9 cellular contexts compared by ENCODE assay signal in the genomic region with DNA sequence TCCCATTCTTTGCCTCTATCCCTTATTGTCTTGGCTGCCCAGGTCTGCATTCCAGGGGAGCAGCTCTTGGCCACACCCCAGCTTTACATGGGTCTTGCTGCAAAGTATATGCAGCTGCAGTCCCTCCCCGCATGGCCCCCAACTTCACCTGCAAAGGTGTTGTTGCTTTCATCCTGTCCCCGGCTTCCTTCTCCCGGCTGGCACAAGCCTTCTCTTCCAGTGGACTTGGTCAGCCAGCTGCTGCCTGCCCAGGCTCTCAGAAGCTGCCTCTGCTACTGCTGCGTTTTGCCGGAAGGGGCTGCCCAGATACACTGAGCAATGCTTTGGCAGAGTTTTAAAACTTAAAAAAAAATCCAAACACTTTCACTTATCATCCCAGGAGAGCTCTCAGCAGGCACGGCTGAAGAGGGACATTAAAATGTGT.
DNase-seq lines count a peak whose midpoint lies in the region; ATAC-seq and TF ChIP-seq lines count a peak whose summit lies in the region.
"Had no signal": no experiment of that assay in that cellular context is flagged by ENCODE, and none has a peak within 500 bp of the region (broad histone marks: within the 10 kb centered on the region; RNA-seq: fewer than 3 reads in every experiment).

No MANE protein-coding gene starts in this region.

- 36 to 44% methylated on average over 6 of the region's 6 CpGs for WGBS in upper lobe of left lung, 2 donors

- H3K4me3 ChIP-seq in fibroblast of mammary gland (ENCODE audit: control insufficient read depth, low read depth, low read length) (no peak overlapping the region), muscle layer of duodenum (ENCODE audit: low read depth in 1 of 2, low read length in 2 of 2) (peak overlapping the region; percentile 24 to 63), upper lobe of left lung (peak overlapping the region in 2 of 4 donors; percentile 8 to 25)

- H3K27ac ChIP-seq in RWPE1 = no peak overlapping the region
- peak overlapping the region; percentile 56 for H3K27ac ChIP-seq in muscle layer of duodenum (ENCODE audit: low read length)
- no peak overlapping the region for H3K27ac ChIP-seq in upper lobe of left lung

- 0 out of 2 replicates have a peak, but pooled peaks have one; percentile 13 for TF ChIP-seq CTCF in RWPE1 (conservative IDR thresholded peaks at IDR 0.05; ENCODE audit: low read depth)
- peak; percentile 37 for TF ChIP-seq CTCF in fibroblast of mammary gland (conservative IDR thresholded peaks at IDR 0.05; ENCODE audit: control insufficient read depth, insufficient read depth, low read depth, low read length)
- TF ChIP-seq CTCF in upper lobe of left lung (IDR thresholded peaks at IDR 0.05) = peak; percentile 13 to 51 (median 28)
- TF ChIP-seq CTCF in GM10266 (IDR thresholded peaks at IDR 0.05; ENCODE audit: control insufficient read depth, insufficient read depth, low read depth, missing control alignments) = no peak

- POLR2A ChIA-PET in RWPE1 (lab: Yijun Ruan, JAX; ENCODE audit: low non-redundant PET) = no interaction called here

- H3K36me3 ChIP-seq in muscle layer of duodenum (ENCODE audit: control insufficient read depth in 1 of 2, insufficient read depth in 2 of 2, low read length in 2 of 2) (peaks cover 0 to 17% of the 10 kb centered on the region in 2 donors), upper lobe of left lung (peaks cover 0 to 3% (median under 1%) of the 10 kb centered on the region in 4 donors)

- DNase-seq in RWPE1 (ENCODE audit: low spot score) (no peak), fibroblast of mammary gland (ENCODE audit: low read depth) (peak; percentile 39), upper lobe of left lung (peak in 1 of 2 donors; percentile 61), iPS-NIHi7 (ENCODE audit: extremely low spot score) (no peak), GM10266 (ENCODE audit: extremely low spot score) (no peak)
- no peak for DNase-seq in activated CD4-positive, alpha-beta T cell treated with anti-CD3 and anti-CD28 coated beads, Interleukin-2, amount 50 U/mL, for 48 hours
- DNase-seq: NCI-H187 had no signal

- H3K27me3 ChIP-seq in muscle layer of duodenum (ENCODE audit: low read depth, low read length) (no peaks in the 10 kb centered on the region), upper lobe of left lung (no peaks in the 10 kb centered on the region)

- H3K4me1 ChIP-seq in muscle layer of duodenum (ENCODE audit: control insufficient read depth in 1 of 2, insufficient read depth in 2 of 2, low read length in 2 of 2) (peaks cover 0 to 5% of the 10 kb centered on the region in 2 donors), upper lobe of left lung (peaks cover 0 to 11% (median 8%) of the 10 kb centered on the region in 4 donors)

- CTCF ChIA-PET in RWPE1 (lab: Yijun Ruan, JAX) = interaction anchor here (0.6 to 1.2 kb wide), 2 partner anchors 16 to 364 kb away, joined by 3 read pairs; no protein-coding TSS in a partner anchor

- no peak for TF ChIP-seq EP300 in upper lobe of left lung (IDR thresholded peaks at IDR 0.05)

- ATAC-seq in upper lobe of left lung (ENCODE audit: low FRiP score in 2 of 2) = peak; percentile 71 to 74
- no peak for ATAC-seq in SK-N-SH treated with all-trans-retinoic acid at 6 μM for 48 hours

- H3K9me3 ChIP-seq in muscle layer of duodenum (ENCODE audit: control insufficient read depth in 1 of 2, low read length in 2 of 2) (no peaks in the 10 kb centered on the region), upper lobe of left lung (no peaks in the 10 kb centered on the region)

- TF ChIP-seq POLR2A in upper lobe of left lung (IDR thresholded peaks at IDR 0.05) = no peak

TF ChIP-seq in SK-N-SH treated with all-trans-retinoic acid at 6 μM for 48 hours, 23 proteins besides CTCF, POLR2A, EP300 and RAD21:
- TF ChIP-seq POU6F1 (CRISPR knock-in tag; IDR thresholded peaks at IDR 0.05; ENCODE audit: borderline replicate concordance, low read depth) = no peak
- TF ChIP-seq TCF4 (CRISPR knock-in tag; IDR thresholded peaks at IDR 0.05; ENCODE audit: borderline replicate concordance) = no peak
- TF ChIP-seq ZFP3 (CRISPR knock-in tag; IDR thresholded peaks at IDR 0.05) = no peak
- no peak for TF ChIP-seq ARNTL (CRISPR knock-in tag; IDR thresholded peaks at IDR 0.05; ENCODE audit: borderline replicate concordance, low read depth)
- no peak for TF ChIP-seq ISL1 (CRISPR knock-in tag; IDR thresholded peaks at IDR 0.05)
- no peak for TF ChIP-seq PPARA (CRISPR knock-in tag; IDR thresholded peaks at IDR 0.05; ENCODE audit: borderline replicate concordance)
- no peak for TF ChIP-seq ZNF70 (CRISPR knock-in tag; IDR thresholded peaks at IDR 0.05)
- TF ChIP-seq ESRRG (CRISPR knock-in tag; IDR thresholded peaks at IDR 0.05) = no peak
